In the genomic region with DNA sequence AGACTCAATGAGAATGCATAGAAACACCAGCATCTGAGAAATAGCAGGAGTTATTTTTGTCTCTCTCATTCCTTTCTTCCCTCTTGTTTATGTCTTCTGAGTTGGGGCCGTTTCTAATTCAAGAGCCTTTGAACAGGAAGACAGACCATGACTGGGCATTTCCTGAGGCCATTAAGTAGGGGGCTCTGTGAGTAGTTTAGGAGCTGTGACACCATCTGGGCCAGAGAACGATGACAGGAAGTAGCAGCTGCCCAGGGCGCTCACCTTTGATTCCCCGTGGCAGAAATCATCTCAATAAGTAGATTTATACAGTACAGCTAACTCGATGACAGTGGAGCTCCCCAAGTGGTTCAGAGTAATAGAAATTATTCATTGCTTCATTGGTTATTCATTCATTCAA, we compare ENCODE assay signal across 23 cellular contexts.
A peak's percentile ranks its signal among the peaks of the same experiment; 100 is the strongest.
DNase-seq lines count a peak whose midpoint lies in the region; ATAC-seq and TF ChIP-seq lines count a peak whose summit lies in the region.
"Had no signal": no experiment of that assay in that cellular context is flagged by ENCODE, and none has a peak within 500 bp of the region (broad histone marks: within the 10 kb centered on the region; RNA-seq: fewer than 3 reads in every experiment).

No MANE protein-coding gene starts in this region.

- H3K36me3 ChIP-seq in BLaER1 (no peaks in the 10 kb centered on the region), HEK293 (ENCODE audit: control insufficient read depth in 2 of 2, insufficient read depth in 1 of 2, low read length in 2 of 2) (no peaks in the 10 kb centered on the region)
- H3K36me3 ChIP-seq: ascending aorta, lower lobe of right lung, neural progenitor cell, thyroid gland had no signal

- no peak overlapping the region for H3K9ac ChIP-seq in BLaER1
- H3K9ac ChIP-seq: GM23248, neural progenitor cell had no signal

- H3K4me3 ChIP-seq in BLaER1 = no peak overlapping the region
- no peak overlapping the region for H3K4me3 ChIP-seq in HEK293 (ENCODE audit: low read depth, low read length)
- H3K4me3 ChIP-seq: ascending aorta, GM23248, lower lobe of right lung, neural progenitor cell, thyroid gland had no signal

- no peaks in the 10 kb centered on the region for H3K27me3 Mint-ChIP-seq in chondrocyte (ENCODE audit: low read depth)

- DNase-seq in NCI-H748 treated with DMSO at 0.1 percent for 48 hours (lab: John Stamatoyannopoulos, UW) = peak; percentile 30
- no peak for DNase-seq in chondrocyte (ENCODE audit: low spot score)
- DNase-seq: ACHN; activated CD4-positive, alpha-beta T cell treated with anti-CD3 and anti-CD28 coated beads, Interleukin-2, amount 50 U/mL, for 1 hour; GM23248; lower lobe of right lung; NCI-H1092 treated with DMSO at 0.1 percent for 48 hours; NCI-H2029 treated with DMSO at 0.1 percent for 48 hours; NCI-H345; stimulated activated naive CD8-positive, alpha-beta T cell treated with anti-CD3 and anti-CD28 coated beads, Interleukin-15, amount 100 ng/mL, for 72 hours; thyroid gland had no signal

- no peaks in the 10 kb centered on the region for H4K20me1 ChIP-seq in BLaER1

- TF ChIP-seq CTCF in HEK293 (tag by site-specific recombination; IDR thresholded peaks at IDR 0.05) (no peak), chondrocyte (IDR thresholded peaks at IDR 0.05) (no peak)

- no peaks in the 10 kb centered on the region for H3K36me3 Mint-ChIP-seq in chondrocyte (ENCODE audit: low read depth)
- H3K36me3 Mint-ChIP-seq: activated naive CD8-positive, alpha-beta T cell had no signal

- H3K27ac Mint-ChIP-seq in chondrocyte (ENCODE audit: unreplicated experiment) = peak overlapping the region; percentile 20
- H3K27ac Mint-ChIP-seq: activated naive CD8-positive, alpha-beta T cell; neural progenitor cell; stimulated activated naive CD8-positive, alpha-beta T cell treated with anti-CD3 and anti-CD28 coated beads, Interleukin-15, amount 100 ng/mL, for 72 hours had no signal

- CTCF ChIA-PET in HEK293 (lab: Yijun Ruan, JAX) = interaction anchor here (0.6 kb wide), 1 partner anchor 861 kb away, joined by 3 read pairs; no protein-coding TSS in a partner anchor

- peaks cover 3% of the 10 kb centered on the region for H3K9me3 Mint-ChIP-seq in chondrocyte (ENCODE audit: low read depth)
- H3K9me3 Mint-ChIP-seq: stimulated activated naive CD8-positive, alpha-beta T cell treated with anti-CD3 and anti-CD28 coated beads, Interleukin-15, amount 100 ng/mL, for 72 hours had no signal

- no peaks in the 10 kb centered on the region for H3K27me3 ChIP-seq in BLaER1
- H3K27me3 ChIP-seq: ascending aorta, neural progenitor cell, thyroid gland had no signal

- no peak overlapping the region for H3K4me3 Mint-ChIP-seq in chondrocyte (ENCODE audit: unreplicated experiment)
- H3K4me3 Mint-ChIP-seq: activated naive CD8-positive, alpha-beta T cell; neural progenitor cell; stimulated activated naive CD8-positive, alpha-beta T cell treated with anti-CD3 and anti-CD28 coated beads, Interleukin-15, amount 100 ng/mL, for 72 hours had no signal

- peaks cover 8% of the 10 kb centered on the region for H3K4me1 Mint-ChIP-seq in chondrocyte (ENCODE audit: low read depth)
- H3K4me1 Mint-ChIP-seq: stimulated activated naive CD8-positive, alpha-beta T cell treated with anti-CD3 and anti-CD28 coated beads, Interleukin-15, amount 100 ng/mL, for 72 hours had no signal

- peaks cover 5% of the 10 kb centered on the region; the same call in 1 of the 2 replicates for H3K4me1 ChIP-seq in BLaER1
- no peaks in the 10 kb centered on the region for H3K4me1 ChIP-seq in HEK293 (ENCODE audit: control insufficient read depth, insufficient read depth, low read length)
- H3K4me1 ChIP-seq: ascending aorta, lower lobe of right lung, neural progenitor cell, thyroid gland had no signal

- ATAC-seq in GM19467 (IDR thresholded peaks at IDR 0.05; ENCODE audit: unreplicated experiment) (no peak), HG03378 (IDR thresholded peaks at IDR 0.05; ENCODE audit: unreplicated experiment) (no peak), GM19023 (IDR thresholded peaks at IDR 0.05; ENCODE audit: unreplicated experiment) (no peak), HG03439 (IDR thresholded peaks at IDR 0.05; ENCODE audit: unreplicated experiment) (no peak)
- ATAC-seq: lower lobe of right lung; SK-N-SH treated with all-trans-retinoic acid at 6 μM for 48 hours; stimulated activated naive CD8-positive, alpha-beta T cell treated with anti-CD3 and anti-CD28 coated beads, Interleukin-15, amount 100 ng/mL, for 72 hours had no signal

- H3K9me3 ChIP-seq in BLaER1 (no peaks in the 10 kb centered on the region), HEK293 (ENCODE audit: control insufficient read depth, insufficient read depth, low read depth, low read length) (no peaks in the 10 kb centered on the region)
- H3K9me3 ChIP-seq: ascending aorta, lower lobe of right lung, thyroid gland had no signal

- H3K27ac ChIP-seq in BLaER1 = no peak overlapping the region
- no peak overlapping the region for H3K27ac ChIP-seq in HEK293 (ENCODE audit: extremely low read depth, low read depth, low read length)
- H3K27ac ChIP-seq: ascending aorta, C4-2B, GM23248, lower lobe of right lung, neural progenitor cell, thyroid gland, VCaP had no signal

- POLR2A ChIA-PET in HEK293 (lab: Yijun Ruan, JAX) = no interaction called here

- H3K4me2 ChIP-seq in BLaER1 = 0 out of 2 replicates have a peak overlapping the region, but pooled peaks have one; percentile 8
- H3K4me2 ChIP-seq: neural progenitor cell had no signal

TF ChIP-seq in HEK293, 187 proteins besides CTCF, POLR2A, EP300 and RAD21:
- TF ChIP-seq TRIM28 (IDR thresholded peaks at IDR 0.05; ENCODE audit: borderline replicate concordance, low read length) = peak; percentile 43; the same call in 1 of the 2 replicates
- TF ChIP-seq, protein P1, sequence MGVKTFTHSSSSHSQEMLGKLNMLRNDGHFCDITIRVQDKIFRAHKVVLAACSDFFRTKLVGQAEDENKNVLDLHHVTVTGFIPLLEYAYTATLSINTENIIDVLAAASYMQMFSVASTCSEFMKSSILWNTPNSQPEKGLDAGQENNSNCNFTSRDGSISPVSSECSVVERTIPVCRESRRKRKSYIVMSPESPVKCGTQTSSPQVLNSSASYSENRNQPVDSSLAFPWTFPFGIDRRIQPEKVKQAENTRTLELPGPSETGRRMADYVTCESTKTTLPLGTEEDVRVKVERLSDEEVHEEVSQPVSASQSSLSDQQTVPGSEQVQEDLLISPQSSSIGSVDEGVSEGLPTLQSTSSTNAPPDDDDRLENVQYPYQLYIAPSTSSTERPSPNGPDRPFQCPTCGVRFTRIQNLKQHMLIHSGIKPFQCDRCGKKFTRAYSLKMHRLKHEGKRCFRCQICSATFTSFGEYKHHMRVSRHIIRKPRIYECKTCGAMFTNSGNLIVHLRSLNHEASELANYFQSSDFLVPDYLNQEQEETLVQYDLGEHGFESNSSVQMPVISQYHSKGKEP (tag by site-specific recombination; IDR thresholded peaks at IDR 0.05) = no peak
- no peak for TF ChIP-seq ZFP3 (tag by site-specific recombination; IDR thresholded peaks at IDR 0.05; ENCODE audit: low read depth)
- no peak for TF ChIP-seq ZNF596 (tag by site-specific recombination; IDR thresholded peaks at IDR 0.05)
- no peak for TF ChIP-seq WT1 (tag by site-specific recombination; IDR thresholded peaks at IDR 0.05)
TF ChIP-seq in HEK293: peak in this region for 1.
